In genomic region chr17:60230358-60230757, GRCh38 we compare ENCODE assay signal across 15 cellular contexts.
"Had no signal": no experiment of that assay in that cellular context is flagged by ENCODE, and none has a peak within 500 bp of the region (broad histone marks: within the 10 kb centered on the region; RNA-seq: fewer than 3 reads in every experiment).

No MANE protein-coding gene starts in this region.

- H3K27me3 ChIP-seq: brain microvascular endothelial cell, gastrocnemius medialis, heart right ventricle, right atrium auricular region, transverse colon had no signal

- H3K27ac Mint-ChIP-seq: activated naive CD8-positive, alpha-beta T cell; dendritic cell treated with granulocyte-macrophage colony-stimulating factor and Interleukin-4, amounts not matched to agents 40 ng/mL and 50 ng/mL, for 4 days had no signal

- H3K9me3 Mint-ChIP-seq: dendritic cell treated with granulocyte-macrophage colony-stimulating factor and Interleukin-4, amounts not matched to agents 40 ng/mL and 50 ng/mL, for 4 days; effector memory CD8-positive, alpha-beta T cell had no signal

- H3K9me3 ChIP-seq: gastrocnemius medialis, heart right ventricle, left ventricle myocardium inferior, right atrium auricular region, transverse colon had no signal

- H3K27me3 Mint-ChIP-seq: activated naive CD8-positive, alpha-beta T cell; dendritic cell treated with granulocyte-macrophage colony-stimulating factor and Interleukin-4, amounts not matched to agents 40 ng/mL and 50 ng/mL, for 4 days; effector memory CD8-positive, alpha-beta T cell had no signal

- H3K27ac ChIP-seq: brain microvascular endothelial cell, gastrocnemius medialis, heart right ventricle, left ventricle myocardium inferior, right atrium auricular region, transverse colon had no signal

- H3K4me1 ChIP-seq: gastrocnemius medialis, heart right ventricle, left ventricle myocardium inferior, right atrium auricular region, transverse colon had no signal

- ATAC-seq: activated CD4-positive, CD25-positive, alpha-beta regulatory T cell treated with anti-CD3 and anti-CD28 coated beads, Interleukin-2, amount 50 U/mL, for 24 hours; effector memory CD8-positive, alpha-beta T cell; heart right ventricle had no signal

- H3K4me3 ChIP-seq: gastrocnemius medialis, heart right ventricle, left ventricle myocardium inferior, right atrium auricular region, skin epidermis, transverse colon had no signal

- DNase-seq: activated CD4-positive, alpha-beta T cell treated with anti-CD3 and anti-CD28 coated beads, Interleukin-2, amount 50 U/mL, for 4 hours; activated effector memory CD4-positive, alpha-beta T cell treated with Interleukin-2 at 50 U/mL for 16 hours; activated T-cell treated with anti-CD3 and anti-CD28 coated beads, Interleukin-2, amount 50 U/mL, for 1 hour; brain microvascular endothelial cell; effector memory CD8-positive, alpha-beta T cell; gastrocnemius medialis; heart right ventricle; left ventricle myocardium inferior; mesendoderm; transverse colon had no signal

- H3K4me3 Mint-ChIP-seq: activated naive CD8-positive, alpha-beta T cell; dendritic cell treated with granulocyte-macrophage colony-stimulating factor and Interleukin-4, amounts not matched to agents 40 ng/mL and 50 ng/mL, for 4 days; effector memory CD8-positive, alpha-beta T cell had no signal
